Comparison of ENCODE assay signal across 8 cellular contexts in genomic region chr2:84969511-84970265, GRCh38. TPM values are rescaled to one million over a fixed set of nuclear protein-coding genes. Genes with fewer than 3 reads are reported as not detected.
DNase-seq lines count a peak whose midpoint lies in the region; ATAC-seq and TF ChIP-seq lines count a peak whose summit lies in the region.

No MANE protein-coding gene starts in this region.

- peak; percentile 42 for DNase-seq in NCI-H2171 treated with DMSO at 0.1 percent for 48 hours (lab: John Stamatoyannopoulos, UW)
- no peak for DNase-seq in NCI-H2171 (lab: John Stamatoyannopoulos, UW)
- DNase-seq in NOMO-1 treated with DMSO at 0.1 percent for 48 hours (lab: John Stamatoyannopoulos, UW; ENCODE audit: unreplicated experiment), result peak; percentile 27
- no peak for DNase-seq in ascending aorta (ENCODE audit: low spot score in 2 of 2)
- peak; percentile 61 for DNase-seq in iris pigment epithelial cell (ENCODE audit: low read depth)
- DNase-seq in stimulated activated naive B cell treated with anti-CD40 and anti-IgM and Interleukin-4, amounts not matched to agents 10 μg/mL and 1 μg/mL and 100 μg/mL, for 72 hours, result no peak
- no peak for DNase-seq in cerebellar nuclear complex (lab: John Stamatoyannopoulos, UW)
- no peak for DNase-seq in NCI-H2107 (lab: John Stamatoyannopoulos, UW)

- peak overlapping the region; percentile 97 to 99 for H3K4me3 Mint-ChIP-seq in stimulated activated naive B cell treated with anti-CD40 and anti-IgM and Interleukin-4, amounts not matched to agents 10 μg/mL and 1 μg/mL and 100 μg/mL, for 72 hours

- H3K9me3 ChIP-seq in ascending aorta, result no peaks in the 10 kb centered on the region

- peak overlapping the region; percentile 94 to 99 for H3K27ac ChIP-seq in ascending aorta

- no peak for TF ChIP-seq CTCF in ascending aorta (IDR thresholded peaks at IDR 0.05)

- no peak for ATAC-seq in stimulated activated naive B cell treated with anti-CD40 and anti-IgM and Interleukin-4, amounts not matched to agents 10 μg/mL and 1 μg/mL and 100 μg/mL, for 72 hours (replicated peaks)

- H3K36me3 ChIP-seq in ascending aorta, result peaks cover 0 to 9% of the 10 kb centered on the region in 2 donors

- H3K4me1 Mint-ChIP-seq in stimulated activated naive B cell treated with anti-CD40 and anti-IgM and Interleukin-4, amounts not matched to agents 10 μg/mL and 1 μg/mL and 100 μg/mL, for 72 hours, result peaks cover 20 to 55% of the 10 kb centered on the region in 2 donors

- H3K4me3 ChIP-seq in ascending aorta, result peak overlapping the region; percentile 79 to 90

- H3K4me1 ChIP-seq in ascending aorta, result peaks cover 9 to 20% of the 10 kb centered on the region in 2 donors

- peak overlapping the region; percentile 99 for H3K27ac Mint-ChIP-seq in stimulated activated naive B cell treated with anti-CD40 and anti-IgM and Interleukin-4, amounts not matched to agents 10 μg/mL and 1 μg/mL and 100 μg/mL, for 72 hours

- no peaks in the 10 kb centered on the region for H3K9me3 Mint-ChIP-seq in stimulated activated naive B cell treated with anti-CD40 and anti-IgM and Interleukin-4, amounts not matched to agents 10 μg/mL and 1 μg/mL and 100 μg/mL, for 72 hours

- H3K36me3 Mint-ChIP-seq in stimulated activated naive B cell treated with anti-CD40 and anti-IgM and Interleukin-4, amounts not matched to agents 10 μg/mL and 1 μg/mL and 100 μg/mL, for 72 hours, result peaks cover 17 to 34% of the 10 kb centered on the region in 2 donors

- no peaks in the 10 kb centered on the region for H3K27me3 Mint-ChIP-seq in stimulated activated naive B cell treated with anti-CD40 and anti-IgM and Interleukin-4, amounts not matched to agents 10 μg/mL and 1 μg/mL and 100 μg/mL, for 72 hours

- intact Hi-C loops in ascending aorta (cut with DNase I), result loop anchor here (2.0 to 5.0 kb wide), 5 partner anchors 42 to 1653 kb away; partner anchors contain the start of genes RNF103, TCF7L1 and TMSB10

- no peaks in the 10 kb centered on the region for H3K27me3 ChIP-seq in ascending aorta

RNA-seq across cellular contexts. Expression of gene KCMF1, which starts 1.3 kb away (rescaled TPM):
- total RNA-seq in ascending aorta, result 14.4 TPM

Comparison
In these comparisons a context has a peak if more than half of its experiments do, and no peak if none do; other contexts are left out.
1. DNase-seq: peak in NCI-H2171 treated with DMSO at 0.1 percent for 48 hours (single experiment), NOMO-1 treated with DMSO at 0.1 percent for 48 hours (single experiment) and iris pigment epithelial cell (single experiment); none in NCI-H2171 (single experiment), ascending aorta (0 of 2), stimulated activated naive B cell treated with anti-CD40 and anti-IgM and Interleukin-4, amounts not matched to agents 10 μg/mL and 1 μg/mL and 100 μg/mL, for 72 hours (single experiment), cerebellar nuclear complex (0 of 2) and NCI-H2107 (single experiment).